In genomic region chr1:36320767-36321118, GRCh38 we compare ENCODE assay signal across 8 cellular contexts. TPM values are rescaled to one million over a fixed set of nuclear protein-coding genes. Genes with fewer than 3 reads are reported as not detected.
DNase-seq lines count a peak whose midpoint lies in the region; ATAC-seq and TF ChIP-seq lines count a peak whose summit lies in the region.
"Had no signal": no experiment of that assay in that cellular context is flagged by ENCODE, and none has a peak within 500 bp of the region (broad histone marks: within the 10 kb centered on the region; RNA-seq: fewer than 3 reads in every experiment).

No MANE protein-coding gene starts in this region.

- no peaks in the 10 kb centered on the region for H3K27me3 ChIP-seq in ascending aorta
- no peaks in the 10 kb centered on the region for H3K27me3 ChIP-seq in stomach smooth muscle (ENCODE audit: control insufficient read depth in 1 of 2, insufficient read depth in 2 of 2, low read length in 2 of 2)

- H3K27ac ChIP-seq in ascending aorta (peak overlapping the region; percentile 91 to 98), stomach smooth muscle (ENCODE audit: low read length) (no peak overlapping the region)

- peak overlapping the region; percentile 76 for H3K4me3 ChIP-seq in HFF-Myc (replicated peaks; ENCODE audit: low read depth, low read length)
- H3K4me3 ChIP-seq in ascending aorta = peak overlapping the region; percentile 68 to 75
- peak overlapping the region; percentile 51 to 77 for H3K4me3 ChIP-seq in stomach smooth muscle (ENCODE audit: low read length in 2 of 2)

- H3K9ac ChIP-seq in stomach smooth muscle (ENCODE audit: low read length in 2 of 2) = no peak overlapping the region

- no peaks in the 10 kb centered on the region for H3K9me3 ChIP-seq in ascending aorta
- no peaks in the 10 kb centered on the region for H3K9me3 ChIP-seq in stomach smooth muscle (ENCODE audit: control insufficient read depth in 2 of 2, low read length in 2 of 2)

- ATAC-seq in left colon = peak; percentile 2
- no peak for ATAC-seq in GM21367 (IDR thresholded peaks at IDR 0.05; ENCODE audit: unreplicated experiment)

- H3K4me1 ChIP-seq in ascending aorta (peaks cover 14 to 29% of the 10 kb centered on the region in 2 donors), stomach smooth muscle (ENCODE audit: control insufficient read depth, insufficient read depth, low read length) (peaks cover 29% of the 10 kb centered on the region)

- DNase-seq in HFF-Myc (ENCODE audit: extremely low read depth, low read depth) (no peak), ascending aorta (ENCODE audit: low spot score in 2 of 2) (no peak), left colon (peak in 1 of 2 donors; percentile 21), NCI-H2081 (lab: John Stamatoyannopoulos, UW) (no peak), GM03348 (ENCODE audit: low spot score) (no peak)
- DNase-seq: NCI-H774 had no signal

- TF ChIP-seq CTCF in HFF-Myc (IDR thresholded peaks at IDR 0.05; ENCODE audit: low read depth, low read length, missing control alignments) = no peak
- no peak for TF ChIP-seq CTCF in ascending aorta (IDR thresholded peaks at IDR 0.05)

- intact Hi-C loops in ascending aorta (cut with DNase I) (loop anchor here (1.0 to 5.0 kb wide), 3 partner anchors 13 to 1792 kb away; partner anchors contain the start of gene STK40), left colon (cut with DNase I, micrococcal nuclease) (no loop called here)

- H3K36me3 ChIP-seq in ascending aorta (no peaks in the 10 kb centered on the region), stomach smooth muscle (ENCODE audit: control insufficient read depth in 2 of 2, insufficient read depth in 2 of 2, low read length in 2 of 2) (no peaks in the 10 kb centered on the region)

RNA-seq across cellular contexts. Expression of gene EVA1B, which starts 2.7 kb away (rescaled TPM):
- total RNA-seq in ascending aorta (251 TPM), left colon (1 to 10 TPM; 2.9 to 8.9 TPM)

RNA-seq across cellular contexts. Expression of gene SH3D21, which starts 14.6 kb away (rescaled TPM):
- total RNA-seq in ascending aorta (1.3 TPM), left colon (10 to 100 TPM; 14.6 to 30.6 TPM)

Comparison
In these comparisons a context has a peak if more than half of its experiments do, and no peak if none do; other contexts are left out.
1. RNA of gene EVA1B, which starts 2.7 kb away (total RNA-seq): 251 TPM in ascending aorta (single experiment); 2.9 to 8.9 TPM in left colon; every median in the first group is over 10 times any median in the second.
2. Peak in every context shown above with its lines, with median percentiles within 50 percentile points of each other: H3K4me3 ChIP-seq.